Comparison of ENCODE assay signal across 21 cellular contexts in the genomic region with DNA sequence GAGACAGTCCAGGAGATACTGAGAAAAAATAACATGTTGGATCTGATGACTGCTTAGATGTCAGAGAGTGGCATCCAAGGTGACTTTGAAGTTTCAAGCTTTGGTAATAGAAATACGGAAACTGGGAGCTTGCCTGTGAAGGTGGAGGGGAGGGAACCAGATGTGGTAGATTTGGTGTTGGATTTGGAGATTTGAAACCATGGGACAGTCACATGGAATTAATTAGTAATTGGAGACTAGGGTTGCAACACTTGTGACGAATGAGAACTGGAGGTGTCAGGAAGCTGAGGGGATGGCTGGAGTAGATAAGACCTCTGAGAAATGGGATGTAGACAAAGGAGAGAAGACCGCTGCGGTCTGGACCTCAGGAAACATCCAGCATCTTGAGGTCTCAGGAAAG. TPM values are rescaled to one million over a fixed set of nuclear protein-coding genes. Genes with fewer than 3 reads are reported as not detected.
DNase-seq lines count a peak whose midpoint lies in the region; ATAC-seq, FAIRE-seq and TF ChIP-seq lines count a peak whose summit lies in the region.
"Had no signal": no experiment of that assay in that cellular context is flagged by ENCODE, and none has a peak within 500 bp of the region (broad histone marks: within the 10 kb centered on the region; RNA-seq: fewer than 3 reads in every experiment).

No MANE protein-coding gene starts in this region.

- H3K27ac ChIP-seq in esophagus muscularis mucosa (replicated peaks in 1 of 4) (peak overlapping the region; percentile 77 to 84 (median 80)), tibial nerve (no peak overlapping the region)
- no peak overlapping the region for H3K27ac ChIP-seq in CD4-positive, alpha-beta memory T cell (ENCODE audit: low read depth, low read length)
- H3K27ac ChIP-seq: C4-2B, foreskin keratinocyte, testis had no signal

- no peak overlapping the region for H3K4me3 Mint-ChIP-seq in CD4-positive, alpha-beta memory T cell

- CTCF ChIA-PET in CD4-positive, alpha-beta memory T cell (lab: Charles Lee; ENCODE audit: partially characterized antibody), result no interaction called here

- 83% methylated on average over 4 of the region's 4 CpGs for WGBS in esophagus muscularis mucosa
- 74 to 85% methylated on average over 4 of the region's 4 CpGs for WGBS in tibial nerve, 2 donors

- no peaks in the 10 kb centered on the region for H3K36me3 Mint-ChIP-seq in CD4-positive, alpha-beta memory T cell

- peaks cover 5 to 6% of the 10 kb centered on the region in 2 donors for H3K27me3 Mint-ChIP-seq in CD4-positive, alpha-beta memory T cell

- H3K9me3 Mint-ChIP-seq in CD4-positive, alpha-beta memory T cell, result no peaks in the 10 kb centered on the region
- H3K9me3 Mint-ChIP-seq: activated T-helper 2 cell treated with anti-CD3 and anti-CD28 coated beads, Interferon-gamma antibody, Interleukin-2, Interleukin-4, amounts not matched to agents 10 μg/mL and 5 μg/mL and 100 μg/mL, durations not matched to agents 14 hours and 24 hours and 36 hours had no signal

- no peak overlapping the region for H3K27ac Mint-ChIP-seq in CD4-positive, alpha-beta memory T cell
- H3K27ac Mint-ChIP-seq: activated T-helper 2 cell treated with anti-CD3 and anti-CD28 coated beads, Interferon-gamma antibody, Interleukin-2, Interleukin-4, amounts not matched to agents 10 μg/mL and 5 μg/mL and 100 μg/mL, durations not matched to agents 14 hours and 24 hours and 36 hours had no signal

- H3K4me1 Mint-ChIP-seq in CD4-positive, alpha-beta memory T cell, result no peaks in the 10 kb centered on the region

- DNase-seq in GDM1 (lab: John Stamatoyannopoulos, UW) (peak; percentile 85), OCI-M1 (lab: John Stamatoyannopoulos, UW) (peak; percentile 74), esophagus muscularis mucosa (ENCODE audit: extremely low spot score) (no peak), sciatic nerve (ENCODE audit: low spot score) (no peak), tibial nerve (ENCODE audit: low spot score in 2 of 2) (no peak), GM12892 (ENCODE audit: insufficient read length) (no peak)
- DNase-seq in CD4-positive, alpha-beta memory T cell, result no peak
- DNase-seq: activated CD4-positive, CD25-positive, alpha-beta regulatory T cell treated with anti-CD3 and anti-CD28 coated beads, Interleukin-2, amount 50 U/mL, for 72 hours; caudate nucleus; DMS79; effector CD8-positive, alpha-beta T cell; foreskin keratinocyte; NCI-H1694 treated with DMSO at 0.1 percent for 48 hours; NCI-H446 treated with DMSO at 0.1 percent for 48 hours; NK-92 treated with Interleukin-12 subunit alpha and Interleukin-12 subunit beta, amount 100 ng/mL, for 24 hours; stimulated activated CD4-positive, alpha-beta T cell treated with anti-CD3 and anti-CD28 coated beads, Interleukin-2, amount 100 ng/mL, for 48 hours; T-helper 2 cell; testis had no signal

- H3K36me3 ChIP-seq in esophagus muscularis mucosa (no peaks in the 10 kb centered on the region), tibial nerve (no peaks in the 10 kb centered on the region)
- no peaks in the 10 kb centered on the region for H3K36me3 ChIP-seq in CD4-positive, alpha-beta memory T cell (ENCODE audit: insufficient read depth, low read length)

- H3K27me3 ChIP-seq in esophagus muscularis mucosa (no peaks in the 10 kb centered on the region), tibial nerve (no peaks in the 10 kb centered on the region)
- no peaks in the 10 kb centered on the region for H3K27me3 ChIP-seq in CD4-positive, alpha-beta memory T cell (ENCODE audit: insufficient read depth, low read length)
- H3K27me3 ChIP-seq: foreskin keratinocyte, testis had no signal

- POLR2A ChIA-PET in CD4-positive, alpha-beta memory T cell (lab: Charles Lee; ENCODE audit: partially characterized antibody), result no interaction called here

- H3K9me3 ChIP-seq in esophagus muscularis mucosa (no peaks in the 10 kb centered on the region), tibial nerve (no peaks in the 10 kb centered on the region)
- H3K9me3 ChIP-seq in CD4-positive, alpha-beta memory T cell (ENCODE audit: control insufficient read depth in 1 of 2, low read length in 2 of 2), result no peaks in the 10 kb centered on the region
- H3K9me3 ChIP-seq: testis had no signal

- peak; percentile 38 for ATAC-seq in sciatic nerve
- ATAC-seq: foreskin keratinocyte, left lobe of liver had no signal

- no peak overlapping the region for H3K4me3 ChIP-seq in esophagus muscularis mucosa
- no peak overlapping the region for H3K4me3 ChIP-seq in CD4-positive, alpha-beta memory T cell (ENCODE audit: low read length in 2 of 2)
- no peak overlapping the region for H3K4me3 ChIP-seq in tibial nerve
- H3K4me3 ChIP-seq: testis had no signal

- TF ChIP-seq POLR2A in esophagus muscularis mucosa (IDR thresholded peaks at IDR 0.05; ENCODE audit: low read depth) (no peak), tibial nerve (IDR thresholded peaks at IDR 0.05) (no peak), GM12892 (IDR thresholded peaks at IDR 0.05; ENCODE audit: low read depth, low read length) (no peak)

- FAIRE-seq in GM12892 (lab: Jason Lieb, UNC), result no peak

- H3K4me1 ChIP-seq in esophagus muscularis mucosa (peaks cover 43 to 71% (median 64%) of the 10 kb centered on the region in 4 donors), tibial nerve (peaks cover 0 to 12% (median 0%) of the 10 kb centered on the region in 4 donors)
- no peaks in the 10 kb centered on the region for H3K4me1 ChIP-seq in CD4-positive, alpha-beta memory T cell (ENCODE audit: insufficient read depth, low read length)

- no peak for TF ChIP-seq CTCF in esophagus muscularis mucosa (IDR thresholded peaks at IDR 0.05)
- no peak for TF ChIP-seq CTCF in tibial nerve (IDR thresholded peaks at IDR 0.05)

- no peak for TF ChIP-seq EP300 in esophagus muscularis mucosa (IDR thresholded peaks at IDR 0.05)
- no peak for TF ChIP-seq EP300 in tibial nerve (IDR thresholded peaks at IDR 0.05)

- intact Hi-C loops in esophagus muscularis mucosa (cut with DNase I), result no loop called here
- intact Hi-C loops in sciatic nerve (cut with DNase I), result no loop called here
- intact Hi-C loops in CD4-positive, alpha-beta memory T cell (cut with micrococcal nuclease), result no loop called here

RNA-seq across cellular contexts. Expression of gene RPL37A, which starts 46.7 kb away (rescaled TPM):
- total RNA-seq in esophagus muscularis mucosa, result 1,000 to 10,000 TPM; 1,371 to 1,915 (median 1,581) TPM
- total RNA-seq in sciatic nerve, result 1,810 TPM
- 1,000 to 10,000 TPM; 3,034 to 3,213 TPM for total RNA-seq in CD4-positive, alpha-beta memory T cell
- polyA plus RNA-seq in CD4-positive, alpha-beta memory T cell, result 1,000 to 10,000 TPM; 1,713 to 3,751 TPM
- 1,000 to 10,000 TPM; 1,138 to 2,228 (median 1,396) TPM for total RNA-seq in tibial nerve
- polyA plus RNA-seq in GM12892 (2012; ENCODE audit: missing spikeins), result 6,135 TPM

Comparison
In these comparisons a context has a peak if more than half of its experiments do, and no peak if none do; other contexts are left out.
1. DNase-seq: peak in GDM1 (single experiment) and OCI-M1 (single experiment); none in esophagus muscularis mucosa (single experiment), sciatic nerve (single experiment), CD4-positive, alpha-beta memory T cell (0 of 5), tibial nerve (0 of 2) and GM12892 (single experiment).
2. H3K27ac ChIP-seq: peak in esophagus muscularis mucosa (4 of 4); none in CD4-positive, alpha-beta memory T cell (single experiment) and tibial nerve (0 of 4).